Comparison of ENCODE assay signal across 35 cellular contexts in genomic region chr11:12448131-12448939, GRCh38.
A peak's percentile ranks its signal among the peaks of the same experiment; 100 is the strongest.
DNase-seq lines count a peak whose midpoint lies in the region; ATAC-seq and TF ChIP-seq lines count a peak whose summit lies in the region.
"Had no signal": no experiment of that assay in that cellular context is flagged by ENCODE, and none has a peak within 500 bp of the region (broad histone marks: within the 10 kb centered on the region; RNA-seq: fewer than 3 reads in every experiment).

No MANE protein-coding gene starts in this region.

- H3K27me3 ChIP-seq in left ventricle myocardium inferior (ENCODE audit: low read depth) (no peaks in the 10 kb centered on the region), SJCRH30 (no peaks in the 10 kb centered on the region), stomach smooth muscle (ENCODE audit: control insufficient read depth in 1 of 2, insufficient read depth in 2 of 2, low read length in 2 of 2) (no peaks in the 10 kb centered on the region)
- H3K27me3 ChIP-seq: cardiac muscle cell, colonic mucosa, foreskin keratinocyte, heart right ventricle, pancreas, spleen, tibial nerve had no signal

- intact Hi-C loops in Right ventricle myocardium inferior (cut with DNase I) (no loop called here), left ventricle myocardium inferior (cut with micrococcal nuclease) (no loop called here)

- ATAC-seq in Right ventricle myocardium inferior = peak; percentile 24
- ATAC-seq: foreskin keratinocyte, GM12878, pancreas, T-cell had no signal

- H3K27ac ChIP-seq in left ventricle myocardium inferior (replicated peaks) (no peak overlapping the region), SJCRH30 (no peak overlapping the region), stomach smooth muscle (ENCODE audit: low read length) (peak overlapping the region; percentile 41)
- H3K27ac ChIP-seq: cardiac muscle cell, colonic mucosa, foreskin keratinocyte, pancreas, spleen, tibial nerve had no signal

- H3K4me3 ChIP-seq in left ventricle myocardium inferior (no peak overlapping the region), SJCRH30 (no peak overlapping the region), stomach smooth muscle (ENCODE audit: low read length in 2 of 2) (peak overlapping the region in 1 of 2 donors; percentile 29)
- H3K4me3 ChIP-seq: cardiac muscle cell, colonic mucosa, GM12878, heart right ventricle, lung, pancreas, spleen, tibial nerve had no signal

- no peaks in the 10 kb centered on the region for H3K36me3 ChIP-seq in left ventricle myocardium inferior
- H3K36me3 ChIP-seq in SJCRH30 = no peaks in the 10 kb centered on the region
- H3K36me3 ChIP-seq in stomach smooth muscle (ENCODE audit: control insufficient read depth in 2 of 2, insufficient read depth in 2 of 2, low read length in 2 of 2) = peaks cover 5 to 7% of the 10 kb centered on the region in 2 donors
- H3K36me3 ChIP-seq: cardiac muscle cell, colonic mucosa, heart right ventricle, pancreas, spleen had no signal

- DNase-seq in Right ventricle myocardium inferior (ENCODE audit: missing footprints) (no peak), left ventricle myocardium inferior (no peak), SJCRH30 (peak; percentile 37 to 61), myocyte (ENCODE audit: low read depth) (peak; percentile 64), hypothalamus (lab: John Stamatoyannopoulos, UW) (no peak), GDM1 (lab: John Stamatoyannopoulos, UW) (no peak)
- DNase-seq in activated naive CD4-positive, alpha-beta T cell treated with anti-CD3 and anti-CD28 coated beads, Interleukin-2, amount 50 U/mL, for 16 hours = no peak
- DNase-seq: activated B cell treated with CpG ODN at 0.5 μM for 24 hours; activated CD4-positive, alpha-beta T cell treated with anti-CD3 and anti-CD28 coated beads, Interleukin-2, amount 50 U/mL, for 1 hour; activated effector memory CD4-positive, alpha-beta T cell treated with anti-CD3 and anti-CD28 coated beads, Interleukin-2, amount 50 U/mL, for 16 hours; activated naive CD8-positive, alpha-beta T cell treated with anti-CD3 and anti-CD28 coated beads, Interleukin-2, amount 10 ng/mL, durations not matched to agents 7 days and 5 days; activated T-cell treated with anti-CD3 and anti-CD28 coated beads, Interleukin-2, amount 50 U/mL, for 1 hour; aorta; colonic mucosa; DND-41; effector CD8-positive, alpha-beta T cell; foreskin keratinocyte; heart right ventricle; KBM-7; NCI-H1105 treated with DMSO at 0.1 percent for 48 hours; NCI-H187 treated with DMSO at 0.1 percent for 48 hours; NCI-H2171; NCI-H82; nephron progenitor cell; pancreas; retina; RPMI8226; spleen; stimulated activated CD4-positive, alpha-beta T cell treated with anti-CD3 and anti-CD28 coated beads, Interleukin-2, amount 100 ng/mL, for 24 hours; T-cell had no signal

- H3K4me1 ChIP-seq in left ventricle myocardium inferior = peaks cover 68% of the 10 kb centered on the region
- H3K4me1 ChIP-seq in SJCRH30 = peaks cover 10% of the 10 kb centered on the region
- H3K4me1 ChIP-seq in stomach smooth muscle (ENCODE audit: control insufficient read depth, insufficient read depth, low read length) = peaks cover 45% of the 10 kb centered on the region
- H3K4me1 ChIP-seq: colonic mucosa, pancreas, spleen had no signal

- no peak for TF ChIP-seq CTCF in left ventricle myocardium inferior (IDR thresholded peaks at IDR 0.05; ENCODE audit: borderline replicate concordance)

- H3K9me3 ChIP-seq in left ventricle myocardium inferior (replicated peaks) (no peaks in the 10 kb centered on the region), SJCRH30 (replicated peaks) (0 out of 2 replicates have a peak, but pooled peaks cover 3% of the 10 kb centered on the region), stomach smooth muscle (ENCODE audit: control insufficient read depth in 2 of 2, low read length in 2 of 2) (no peaks in the 10 kb centered on the region)
- H3K9me3 ChIP-seq: colonic mucosa, heart right ventricle, pancreas, spleen, tibial nerve had no signal

- H3K9ac ChIP-seq in stomach smooth muscle (ENCODE audit: low read length in 2 of 2) = no peak overlapping the region

Comparison
In these comparisons a context has a peak if more than half of its experiments do, and no peak if none do; other contexts are left out.
1. DNase-seq: peak in SJCRH30 (2 of 2) and myocyte (single experiment); none in Right ventricle myocardium inferior (single experiment), left ventricle myocardium inferior (single experiment), hypothalamus (0 of 51), GDM1 (single experiment) and activated naive CD4-positive, alpha-beta T cell treated with anti-CD3 and anti-CD28 coated beads, Interleukin-2, amount 50 U/mL, for 16 hours (single experiment).